2 cellular contexts compared by ENCODE assay signal in genomic region chr10:108901766-108902365, GRCh38.
TF ChIP-seq lines count a peak whose summit lies in the region.

No MANE protein-coding gene starts in this region.

TF ChIP-seq in SK-N-SH, 30 proteins besides CTCF, POLR2A, EP300 and RAD21 (continued from another document):
- no peak for TF ChIP-seq REST (IDR thresholded peaks at IDR 0.05; ENCODE audit: low read depth, low read length)

TF ChIP-seq in SK-N-SH treated with all-trans-retinoic acid at 6 μM for 48 hours, 23 proteins besides CTCF, POLR2A, EP300 and RAD21 (continued from another document):
- no peak for TF ChIP-seq POU6F1 (CRISPR knock-in tag; IDR thresholded peaks at IDR 0.05; ENCODE audit: borderline replicate concordance, low read depth)
- no peak for TF ChIP-seq ZNF8 (CRISPR knock-in tag; IDR thresholded peaks at IDR 0.05)
- no peak for TF ChIP-seq TSHZ2 (CRISPR knock-in tag; IDR thresholded peaks at IDR 0.05)
- TF ChIP-seq TCF4 (CRISPR knock-in tag; IDR thresholded peaks at IDR 0.05; ENCODE audit: borderline replicate concordance), result no peak
- TF ChIP-seq RARB (CRISPR knock-in tag; IDR thresholded peaks at IDR 0.05), result no peak
